Comparison of ENCODE assay signal across 8 cellular contexts in genomic region chr5:43073597-43074546, GRCh38. TPM values are rescaled to one million over a fixed set of nuclear protein-coding genes. Genes with fewer than 3 reads are reported as not detected.
DNase-seq lines count a peak whose midpoint lies in the region; ATAC-seq and TF ChIP-seq lines count a peak whose summit lies in the region.

No MANE protein-coding gene starts in this region.

- ATAC-seq in GM19467 (IDR thresholded peaks at IDR 0.05; ENCODE audit: unreplicated experiment) (no peak), GM18520 (IDR thresholded peaks at IDR 0.05; ENCODE audit: unreplicated experiment) (no peak)

- H3K27ac ChIP-seq in 22Rv1, result no peak overlapping the region

- H3K4me3 ChIP-seq in astrocyte of the spinal cord (ENCODE audit: low read depth, low read length), result no peak overlapping the region

- DNase-seq in GF-D8 (lab: John Stamatoyannopoulos, UW) (peak; percentile 14), NCI-H1092 treated with DMSO at 0.1 percent for 48 hours (lab: John Stamatoyannopoulos, UW) (peak; percentile 31), SK-N-DZ (ENCODE audit: low spot score) (peak; percentile 40), astrocyte of the spinal cord (ENCODE audit: low read depth, low spot score) (no peak), medulla oblongata (ENCODE audit: extremely low spot score) (peak; percentile 30)

- TF ChIP-seq CTCF in 22Rv1 (IDR thresholded peaks at IDR 0.05) (peak; percentile 81), astrocyte of the spinal cord (IDR thresholded peaks at IDR 0.05; ENCODE audit: low read depth, low read length) (peak; percentile 56)

- in situ Hi-C loops in astrocyte of the spinal cord (cut with HindIII; ENCODE audit: low sequenced_read_pairs), result no loop called here

RNA-seq across cellular contexts. Expression of gene ANXA2R, which starts 33.8 kb away (rescaled TPM):
- 0.16 and 0.74 TPM in 2 replicates for polyA plus RNA-seq in SK-N-DZ (2014; cell fraction: cytosol; rRNA removed)
- polyA plus RNA-seq in SK-N-DZ (2014; cell fraction: nucleus; rRNA removed), result 1.0 and 1.2 TPM in 2 replicates

RNA-seq across cellular contexts. Expression of gene ZNF131, which starts 46.8 kb away (rescaled TPM):
- 41.4 and 41.5 TPM in 2 replicates for polyA plus RNA-seq in SK-N-DZ (2014; cell fraction: cytosol; rRNA removed)
- polyA plus RNA-seq in SK-N-DZ (2014; cell fraction: nucleus; rRNA removed), result 57.2 and 57.9 TPM in 2 replicates
